In the genomic region with DNA sequence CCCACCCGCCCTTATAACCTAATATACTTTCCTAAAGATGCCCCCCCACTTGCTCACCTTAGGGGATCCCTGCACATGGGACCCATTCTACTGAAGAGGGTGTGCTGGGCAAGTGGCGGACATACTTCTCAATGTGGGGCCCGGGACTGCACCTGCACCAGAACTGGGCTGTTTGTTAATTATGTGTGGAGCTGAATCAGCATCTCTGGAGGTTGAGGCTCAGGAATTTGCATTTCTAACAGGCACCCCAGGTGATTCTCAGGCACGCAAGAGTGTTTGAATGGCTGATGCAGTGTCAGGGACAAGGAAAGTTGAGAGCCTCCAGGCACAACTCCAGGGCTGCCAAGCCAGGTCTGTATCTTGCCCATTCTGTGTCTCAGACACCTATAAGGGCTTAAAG, we compare ENCODE assay signal across 33 cellular contexts. TPM values are rescaled to one million over a fixed set of nuclear protein-coding genes. Genes with fewer than 3 reads are reported as not detected.
"Had no signal": no experiment of that assay in that cellular context is flagged by ENCODE, and none has a peak within 500 bp of the region (broad histone marks: within the 10 kb centered on the region; RNA-seq: fewer than 3 reads in every experiment).

No MANE protein-coding gene starts in this region.

- H3K9me3 Mint-ChIP-seq: activated B cell treated with CpG ODN at 0.5 μM for 24 hours; activated CD4-positive, alpha-beta memory T cell treated with anti-CD3 and anti-CD28 coated beads for 36 hours; activated naive CD8-positive, alpha-beta T cell treated with anti-CD3 and anti-CD28 coated beads for 36 hours; central memory CD8-positive, alpha-beta T cell had no signal

- H3K27ac Mint-ChIP-seq: activated B cell treated with CpG ODN at 0.5 μM for 24 hours; activated CD4-positive, alpha-beta memory T cell treated with anti-CD3 and anti-CD28 coated beads for 36 hours; activated naive CD8-positive, alpha-beta T cell treated with anti-CD3 and anti-CD28 coated beads for 36 hours had no signal

- DNase-seq: activated B cell treated with CpG ODN at 0.5 μM for 24 hours; activated CD4-positive, alpha-beta memory T cell treated with anti-CD3 and anti-CD28 coated beads for 36 hours; activated CD4-positive, alpha-beta T cell treated with anti-CD3 and anti-CD28 coated beads for 4 hours; activated CD4-positive, alpha-beta T cell treated with anti-CD3 and anti-CD28 coated beads, Interleukin-2, amount 50 U/mL, for 1 hour; activated CD4-positive, CD25-positive, alpha-beta regulatory T cell treated with anti-CD3 and anti-CD28 coated beads, Interleukin-2, amount 50 U/mL, for 72 hours; activated CD8-positive, alpha-beta memory T cell treated with anti-CD3 and anti-CD28 coated beads, Interleukin-2, amount 50 U/mL, for 4 hours; activated effector memory CD4-positive, alpha-beta T cell treated with Interleukin-2 at 50 U/mL for 16 hours; activated naive CD4-positive, alpha-beta T cell treated with anti-CD3 and anti-CD28 coated beads, Interleukin-2, amount 50 U/mL, for 16 hours; activated naive CD8-positive, alpha-beta T cell treated with anti-CD3 and anti-CD28 coated beads for 36 hours; activated T-cell treated with anti-CD3 and anti-CD28 coated beads, Interleukin-2, amount 50 U/mL, for 48 hours; amniotic stem cell; NCI-H1092 treated with DMSO at 0.1 percent for 48 hours; NCI-H1417; NCI-H146; NCI-H187; NCI-H2029 treated with DMSO at 0.1 percent for 48 hours; NCI-H2107; NCI-H2171; NCI-H510A; NCI-H526; NCI-H748 treated with DMSO at 0.1 percent for 48 hours; SW 1271; T-helper 1 cell; T1000 had no signal

- H3K4me3 ChIP-seq: ascending aorta, cardiac muscle cell had no signal

- H3K4me3 Mint-ChIP-seq: activated B cell treated with CpG ODN at 0.5 μM for 24 hours; activated CD4-positive, alpha-beta memory T cell treated with anti-CD3 and anti-CD28 coated beads for 36 hours; activated naive CD8-positive, alpha-beta T cell treated with anti-CD3 and anti-CD28 coated beads for 36 hours; central memory CD8-positive, alpha-beta T cell had no signal

- H3K4me1 Mint-ChIP-seq: activated B cell treated with CpG ODN at 0.5 μM for 24 hours; activated naive CD8-positive, alpha-beta T cell treated with anti-CD3 and anti-CD28 coated beads for 36 hours; central memory CD8-positive, alpha-beta T cell had no signal

- ATAC-seq: Panc1, Right ventricle myocardium inferior had no signal

- H3K27ac ChIP-seq: ascending aorta, cardiac muscle cell had no signal

- H3K27me3 Mint-ChIP-seq: activated CD4-positive, alpha-beta memory T cell treated with anti-CD3 and anti-CD28 coated beads for 36 hours; activated naive CD8-positive, alpha-beta T cell treated with anti-CD3 and anti-CD28 coated beads for 36 hours had no signal

- H3K36me3 Mint-ChIP-seq: activated CD4-positive, alpha-beta memory T cell treated with anti-CD3 and anti-CD28 coated beads for 36 hours; activated naive CD8-positive, alpha-beta T cell treated with anti-CD3 and anti-CD28 coated beads for 36 hours had no signal

- H3K9me3 ChIP-seq: ascending aorta had no signal

- H3K36me3 ChIP-seq: ascending aorta, cardiac muscle cell had no signal

- H3K27me3 ChIP-seq: ascending aorta had no signal

- H3K4me1 ChIP-seq: ascending aorta had no signal

RNA-seq across cellular contexts. Expression of a gene that starts 8.9 kb away (rescaled TPM):
- total RNA-seq: activated B cell treated with CpG ODN at 0.5 μM for 24 hours; activated CD4-positive, alpha-beta memory T cell treated with anti-CD3 and anti-CD28 coated beads for 36 hours; activated naive CD8-positive, alpha-beta T cell treated with anti-CD3 and anti-CD28 coated beads for 36 hours; chondrocyte; M059J; RPMI7951; T-helper 2 cell treated with Interferon-gamma antibody and Interleukin-4, amounts not matched to agents 100 ng/mL and 5 ng/mL, for 36 hours had no signal
